8 cellular contexts compared by ENCODE assay signal in the genomic region with DNA sequence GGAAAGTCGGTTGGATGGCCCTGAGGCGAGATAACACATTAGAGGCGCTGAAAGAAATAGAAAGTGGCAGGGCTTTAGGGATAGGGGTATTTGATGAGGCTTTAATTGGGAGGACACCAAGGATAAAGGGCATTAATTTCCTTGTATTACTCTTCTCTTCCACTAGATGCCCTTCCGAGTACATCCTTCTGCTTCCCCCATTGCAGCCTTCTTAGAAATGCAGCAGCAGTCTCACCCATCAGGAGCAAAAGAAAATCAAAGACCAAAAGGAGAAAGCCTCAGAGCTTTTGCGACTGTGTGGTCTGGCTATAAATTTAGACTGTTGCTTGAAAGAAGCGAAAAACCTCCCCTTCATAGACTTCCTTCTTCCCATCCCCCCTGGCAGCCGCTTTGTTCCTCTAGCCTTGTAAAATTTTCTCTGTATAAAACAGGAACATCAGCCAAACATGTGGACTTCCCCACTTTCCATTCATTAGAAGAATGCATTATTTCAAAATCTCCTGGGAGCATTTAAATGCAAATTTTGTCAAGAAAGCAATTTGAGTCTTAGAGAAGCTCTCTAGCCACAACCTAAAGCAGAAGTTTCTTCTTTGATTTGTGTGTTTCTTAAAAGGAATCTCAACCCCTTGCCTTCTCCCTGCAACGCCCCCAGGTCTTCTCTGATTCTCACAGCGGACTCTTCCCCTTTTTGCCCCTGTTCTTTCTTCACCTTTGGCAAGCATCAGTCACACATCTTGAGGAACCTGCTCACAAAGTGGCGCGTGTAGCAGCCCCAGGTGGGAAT.
A peak's percentile ranks its signal among the peaks of the same experiment; 100 is the strongest.
DNase-seq lines count a peak whose midpoint lies in the region; ATAC-seq and TF ChIP-seq lines count a peak whose summit lies in the region.

No MANE protein-coding gene starts in this region.

- DNase-seq in activated naive CD4-positive, alpha-beta T cell treated with Interleukin-2 at 50 U/mL for 16 hours = peak; percentile 14
- DNase-seq in activated naive CD4-positive, alpha-beta T cell (lab: John Stamatoyannopoulos, UW) = no peak
- peak; percentile 89 for DNase-seq in Jurkat, Clone E6-1 (ENCODE audit: low read depth, low spot score)
- DNase-seq in NOMO-1 treated with dmso at 0.1 percent for 144 hours (lab: John Stamatoyannopoulos, UW; ENCODE audit: unreplicated experiment) (peak; percentile 97), amniotic epithelial cell (ENCODE audit: low read depth) (peak; percentile 78), left ventricle myocardium superior (no peak), prostate gland (ENCODE audit: low spot score) (peak; percentile 41)

- peak overlapping the region; percentile 10 to 96 for H3K27ac ChIP-seq in prostate gland

- H3K4me3 ChIP-seq in Jurkat, Clone E6-1 (ENCODE audit: low read length) = peak overlapping the region; percentile 2; the same call in 1 of the 2 replicates
- H3K4me3 ChIP-seq in prostate gland = no peak overlapping the region

- TF ChIP-seq POLR2A in prostate gland (IDR thresholded peaks at IDR 0.05) = no peak

- H3K36me3 ChIP-seq in prostate gland = no peaks in the 10 kb centered on the region

- ATAC-seq in left ventricle myocardium superior = peak; percentile 36
- no peak for ATAC-seq in GM18517 (IDR thresholded peaks at IDR 0.05; ENCODE audit: unreplicated experiment)

- no peaks in the 10 kb centered on the region for H3K27me3 ChIP-seq in prostate gland (replicated peaks; ENCODE audit: insufficient read depth)

- intact Hi-C loops in left ventricle myocardium superior (cut with micrococcal nuclease) = loop anchor here (5.0 to 10.0 kb wide), 2 partner anchors 90 to 152 kb away; no protein-coding TSS in a partner anchor
- intact Hi-C loops in prostate gland (cut with DNase I) = loop anchor here (2.0 to 10.0 kb wide), 2 partner anchors 156 to 282 kb away; no protein-coding TSS in a partner anchor

- no peaks in the 10 kb centered on the region for H3K9me3 ChIP-seq in prostate gland

- H3K4me1 ChIP-seq in prostate gland (replicated peaks) = peaks cover 18% of the 10 kb centered on the region

- TF ChIP-seq CTCF in prostate gland (IDR thresholded peaks at IDR 0.05) = peak; percentile 57 to 94 (median 84)

- WGBS in prostate gland = 15% methylated on average over 11 of the region's 11 CpGs

Comparison
In these comparisons a context has a peak if more than half of its experiments do, and no peak if none do; other contexts are left out.
1. DNase-seq: peak in activated naive CD4-positive, alpha-beta T cell treated with Interleukin-2 at 50 U/mL for 16 hours (single experiment), Jurkat, Clone E6-1 (single experiment), NOMO-1 treated with dmso at 0.1 percent for 144 hours (single experiment), amniotic epithelial cell (single experiment) and prostate gland (single experiment); none in activated naive CD4-positive, alpha-beta T cell (0 of 4) and left ventricle myocardium superior (single experiment).